In the genomic region with DNA sequence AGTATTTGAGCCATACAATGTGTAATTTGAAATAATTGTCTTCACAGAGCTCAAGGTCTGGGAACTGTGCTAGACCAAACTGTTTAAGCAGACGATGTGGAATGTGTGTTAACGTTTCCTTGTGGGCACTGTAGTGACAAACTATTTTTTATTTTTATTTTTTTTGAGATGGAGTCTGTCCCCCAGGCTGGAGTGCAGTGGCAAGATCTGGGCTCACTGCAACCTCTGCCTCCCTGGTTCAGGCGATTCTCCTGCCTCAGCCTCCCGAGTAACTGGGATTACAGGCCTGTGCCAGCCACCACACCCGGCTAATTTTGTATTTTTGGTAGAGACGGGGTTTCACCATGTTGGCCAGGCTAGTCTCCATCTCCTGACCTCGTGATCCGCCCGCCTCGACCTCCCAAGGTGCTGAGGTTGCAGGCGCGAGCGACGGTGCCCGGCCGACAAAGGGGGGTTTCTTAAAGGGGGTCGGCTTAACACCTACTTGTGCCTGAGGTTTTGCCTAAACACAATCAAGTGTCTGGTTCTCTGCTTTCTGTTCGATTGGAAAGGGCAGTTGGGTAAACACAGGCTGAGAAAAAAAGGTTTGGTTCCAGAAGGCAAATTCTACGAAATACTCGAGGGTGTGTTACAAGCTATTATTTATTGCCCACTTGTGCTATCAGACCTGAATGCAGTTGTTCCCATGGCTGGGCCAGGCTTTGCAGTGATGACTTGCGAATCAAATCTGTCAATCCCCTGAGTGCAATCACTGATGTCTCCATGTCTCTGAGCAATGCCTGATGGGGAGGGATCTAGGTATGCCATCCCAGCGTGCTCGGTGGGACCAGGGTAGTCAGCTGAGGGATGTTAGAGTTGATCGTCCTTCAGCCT, we compare ENCODE assay signal across 9 cellular contexts. TPM values are rescaled to one million over a fixed set of nuclear protein-coding genes. Genes with fewer than 3 reads are reported as not detected.
DNase-seq lines count a peak whose midpoint lies in the region; ATAC-seq, FAIRE-seq and TF ChIP-seq lines count a peak whose summit lies in the region.
"Had no signal": no experiment of that assay in that cellular context is flagged by ENCODE, and none has a peak within 500 bp of the region (broad histone marks: within the 10 kb centered on the region; RNA-seq: fewer than 3 reads in every experiment).

No MANE protein-coding gene starts in this region.

- H2AK5ac ChIP-seq in mesendoderm (ENCODE audit: low read length), result no peak overlapping the region

- H2BK120ac ChIP-seq in mesendoderm (ENCODE audit: low read depth, low read length), result no peak overlapping the region

- no peak overlapping the region for H4K8ac ChIP-seq in mesendoderm (ENCODE audit: low read depth, low read length)

- H3K18ac ChIP-seq in mesendoderm (ENCODE audit: low read length), result no peak overlapping the region

- H3K4me1 Mint-ChIP-seq in activated naive CD4-positive, alpha-beta T cell treated with anti-CD3 and anti-CD28 coated beads, Interleukin-2, amount 50 U/mL, for 24 hours, result peaks cover 52% of the 10 kb centered on the region

- no peaks in the 10 kb centered on the region for H3K27me3 Mint-ChIP-seq in activated naive CD4-positive, alpha-beta T cell treated with anti-CD3 and anti-CD28 coated beads, Interleukin-2, amount 50 U/mL, for 24 hours

- H3K4me1 ChIP-seq in body of pancreas (peaks cover 29% of the 10 kb centered on the region), mesendoderm (ENCODE audit: control insufficient read depth, low read depth, low read length) (peaks cover 2% of the 10 kb centered on the region), urinary bladder (ENCODE audit: insufficient read depth) (no peaks in the 10 kb centered on the region)

- no peak for TF ChIP-seq POLR2A in body of pancreas (IDR thresholded peaks at IDR 0.05)

- H3K36me3 ChIP-seq in body of pancreas (replicated peaks in 1 of 2; ENCODE audit: insufficient read depth in 1 of 2, low read depth in 2 of 2), result peaks cover 5 to 36% of the 10 kb centered on the region in 2 donors
- peaks cover 41% of the 10 kb centered on the region for H3K36me3 ChIP-seq in mesendoderm (ENCODE audit: control insufficient read depth, insufficient read depth, low read length)
- peaks cover 10% of the 10 kb centered on the region for H3K36me3 ChIP-seq in urinary bladder (ENCODE audit: insufficient read depth)

- no peak overlapping the region for H2BK15ac ChIP-seq in mesendoderm (replicated peaks; ENCODE audit: low read depth)

- H3K79me1 ChIP-seq in mesendoderm (ENCODE audit: low read length), result peaks cover 23% of the 10 kb centered on the region

- ATAC-seq in body of pancreas, result no peak

- peaks cover 28% of the 10 kb centered on the region for H3K36me3 Mint-ChIP-seq in activated naive CD4-positive, alpha-beta T cell treated with anti-CD3 and anti-CD28 coated beads, Interleukin-2, amount 50 U/mL, for 24 hours

- no peak overlapping the region for H4K5ac ChIP-seq in mesendoderm (ENCODE audit: low read length)

- H2BK5ac ChIP-seq in mesendoderm (ENCODE audit: low read length), result no peak overlapping the region

- H3K4me3 Mint-ChIP-seq in activated naive CD4-positive, alpha-beta T cell treated with anti-CD3 and anti-CD28 coated beads, Interleukin-2, amount 50 U/mL, for 24 hours, result peak overlapping the region; percentile 89

- no peak for TF ChIP-seq CTCF in body of pancreas (IDR thresholded peaks at IDR 0.05)

- H3K9me3 Mint-ChIP-seq in activated naive CD4-positive, alpha-beta T cell treated with anti-CD3 and anti-CD28 coated beads, Interleukin-2, amount 50 U/mL, for 24 hours, result no peaks in the 10 kb centered on the region

- no peak for FAIRE-seq in urothelium cell line (lab: Jason Lieb, UNC)

- H3K27ac Mint-ChIP-seq in activated naive CD4-positive, alpha-beta T cell treated with anti-CD3 and anti-CD28 coated beads, Interleukin-2, amount 50 U/mL, for 24 hours, result peak overlapping the region; percentile 93

- no peaks in the 10 kb centered on the region for H3K9me3 ChIP-seq in body of pancreas

- H3K9ac ChIP-seq in mesendoderm (ENCODE audit: low read length), result peak overlapping the region; percentile 81

- intact Hi-C loops in body of pancreas (cut with DNase I), result no loop called here

- H3K27me3 ChIP-seq in body of pancreas, result no peaks in the 10 kb centered on the region
- no peaks in the 10 kb centered on the region for H3K27me3 ChIP-seq in mesendoderm (ENCODE audit: insufficient read depth, low read length, poor library complexity)

- H3K4me3 ChIP-seq in body of pancreas (peak overlapping the region; percentile 93 to 95), mesendoderm (ENCODE audit: low read length) (peak overlapping the region; percentile 40), urinary bladder (ENCODE audit: low read depth, low read length) (peak overlapping the region; percentile 75)

- H3K23ac ChIP-seq in mesendoderm (ENCODE audit: low read length), result no peak overlapping the region

- peak overlapping the region; percentile 87 for H3K56ac ChIP-seq in mesendoderm (ENCODE audit: low read length)

- H3K27ac ChIP-seq in body of pancreas, result peak overlapping the region in 3 of 4 donors; percentile 75 to 92 (median 87)
- no peak overlapping the region for H3K27ac ChIP-seq in mesendoderm (ENCODE audit: low read depth, low read length)
- no peak overlapping the region for H3K27ac ChIP-seq in urinary bladder (ENCODE audit: low read depth)

- H3K79me2 ChIP-seq in mesendoderm (ENCODE audit: control insufficient read depth, insufficient read depth, low read length), result peaks cover 37% of the 10 kb centered on the region

- H3K4ac ChIP-seq in mesendoderm (ENCODE audit: low read depth, low read length), result no peak overlapping the region

- peak overlapping the region; percentile 85 for H3K4me2 ChIP-seq in mesendoderm (ENCODE audit: low read length)

- no peak for DNase-seq in activated naive CD4-positive, alpha-beta T cell treated with anti-CD3 and anti-CD28 coated beads, Interleukin-2, amount 50 U/mL, for 16 hours
- DNase-seq in body of pancreas, result no peak
- DNase-seq in mesendoderm, result no peak
- no peak for DNase-seq in NCI-H1048 (lab: John Stamatoyannopoulos, UW)
- no peak for DNase-seq in dermis blood vessel endothelial cell
- DNase-seq in urothelium cell line (ENCODE audit: low spot score), result no peak
- DNase-seq: GF-D8 had no signal

- 29 to 45% methylated on average over 15 to 24 of the region's 24 CpGs for whole genome bisulfite sequencing in body of pancreas, 2 donors
- no CpG with 5 or more reads among the region's 24 CpGs for WGBS in mesendoderm (ENCODE audit: extremely low coverage, insufficient coverage, low lambda C conversion rate)
- 33% methylated on average over 24 of the region's 24 CpGs for WGBS in urinary bladder

RNA-seq across cellular contexts. Expression of a gene that starts 1.3 kb away (rescaled TPM):
- total RNA-seq in body of pancreas, result 100 to 1,000 TPM in 1 of 2 donors, 10 to 100 TPM in 1; 57.1 to 165 TPM
- 590 TPM for polyA plus RNA-seq in mesendoderm (2013, experiment 1 of 2)
- polyA plus RNA-seq in mesendoderm (2013, experiment 2 of 2), result 586 TPM
- 75.1 TPM for total RNA-seq in urinary bladder
- 79.9 TPM for polyA plus RNA-seq in urinary bladder
- total RNA-seq in dermis blood vessel endothelial cell, result 149 and 182 TPM in 2 replicates

RNA-seq across cellular contexts. Expression of a gene that starts 10.3 kb away (rescaled TPM):
- total RNA-seq in body of pancreas (10 to 100 TPM; 65.4 to 77.1 TPM), urinary bladder (44.5 TPM), dermis blood vessel endothelial cell (118 and 131 TPM in 2 replicates)
- 56.4 TPM for polyA plus RNA-seq in mesendoderm (2013, experiment 1 of 2)
- 56.0 TPM for polyA plus RNA-seq in mesendoderm (2013, experiment 2 of 2)
- 102 TPM for polyA plus RNA-seq in urinary bladder

RNA-seq across cellular contexts. Expression of a gene that starts 38.8 kb away (rescaled TPM):
- total RNA-seq in body of pancreas (10 to 100 TPM in 1 of 2 donors, 1 to 10 TPM in 1; 9.6 to 13.0 TPM), urinary bladder (9.3 TPM), dermis blood vessel endothelial cell (1.0 and 2.4 TPM in 2 replicates)
- 0.31 TPM for polyA plus RNA-seq in mesendoderm (2013, experiment 1 of 2)
- 0.13 TPM for polyA plus RNA-seq in mesendoderm (2013, experiment 2 of 2)
- polyA plus RNA-seq in urinary bladder, result 28.9 TPM

Comparison
In these comparisons a context has a peak if more than half of its experiments do, and no peak if none do; other contexts are left out.
1. H3K27ac ChIP-seq: peak in body of pancreas (3 of 4); none in mesendoderm (single experiment) and urinary bladder (single experiment).
2. H3K4me3 ChIP-seq: peak in every context shown above with its lines; median percentile 94 in body of pancreas; 75 in urinary bladder; 40 in mesendoderm.